In the genomic region with DNA sequence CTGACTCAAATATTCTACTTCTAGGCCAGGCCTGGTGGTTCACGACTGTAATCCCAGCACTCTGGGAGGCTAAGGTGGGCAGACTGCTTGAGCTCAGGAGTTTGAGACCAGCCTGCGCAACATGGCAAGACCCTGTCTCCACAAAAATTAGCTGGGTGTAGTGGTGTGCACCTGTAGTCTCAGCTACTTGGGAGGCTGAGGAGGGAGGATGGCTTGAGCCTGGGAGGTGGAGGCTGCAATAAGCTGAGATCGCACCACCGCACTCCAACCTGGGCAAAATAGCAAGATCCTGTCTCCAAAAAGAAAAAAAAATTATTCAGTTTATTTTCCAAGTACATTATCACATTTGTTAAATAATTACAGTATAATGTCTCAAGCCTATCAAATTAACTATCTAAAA, we compare ENCODE assay signal across 31 cellular contexts.
"Had no signal": no experiment of that assay in that cellular context is flagged by ENCODE, and none has a peak within 500 bp of the region (broad histone marks: within the 10 kb centered on the region; RNA-seq: fewer than 3 reads in every experiment).

No MANE protein-coding gene starts in this region.

- DNase-seq: colonic mucosa; effector CD8-positive, alpha-beta T cell; endodermal cell; foreskin fibroblast; gastrocnemius medialis; head of caudate nucleus; left ventricle myocardium superior; mesenchymal stem cell; mucosa of descending colon; naive B cell; pancreas; sigmoid colon; stimulated activated CD4-positive, alpha-beta T cell treated with anti-CD3 and anti-CD28 coated beads, Interleukin-2, amount 100 ng/mL, for 24 hours; stimulated activated CD4-positive, alpha-beta T cell treated with anti-CD3 and anti-CD28 coated beads, Interleukin-4, amount 100 ng/mL, for 24 hours; stimulated activated naive CD4-positive, alpha-beta T cell treated with Interleukin-2 at 50 U/mL for 16 hours; stomach; substantia nigra; testis; tibial artery; upper lobe of left lung; uterus had no signal

- H3K4me3 Mint-ChIP-seq: dendritic cell treated with granulocyte-macrophage colony-stimulating factor and Interleukin-4, amounts not matched to agents 40 ng/mL and 50 ng/mL, for 4 days; endodermal cell; mesothelial cell of epicardium; naive B cell; natural killer cell treated with Interleukin-12 subunit alpha and Interleukin-12 subunit beta and Interleukin-15 and Interleukin-18, amount 100 ng/mL, for 72 hours; neural crest cell; stimulated activated effector memory CD8-positive, alpha-beta T cell treated with anti-CD3 and anti-CD28 coated beads, Interleukin-12 subunit alpha, Interleukin-12 subunit beta, amount 100 ng/mL, for 72 hours had no signal

- ATAC-seq: esophagus mucosa; gastrocnemius medialis; left ventricle myocardium superior; mucosa of descending colon; natural killer cell treated with Interleukin-12 subunit alpha and Interleukin-12 subunit beta and Interleukin-15 and Interleukin-18, amount 100 ng/mL, for 72 hours; pancreas; stimulated activated effector memory CD8-positive, alpha-beta T cell treated with anti-CD3 and anti-CD28 coated beads, Interleukin-12 subunit alpha, Interleukin-12 subunit beta, amount 100 ng/mL, for 72 hours had no signal

- H3K27ac ChIP-seq: colonic mucosa, epithelial cell of prostate, gastrocnemius medialis, neutrophil, pancreas, testis, tibial artery, upper lobe of left lung, uterus had no signal

- H3K27me3 ChIP-seq: colonic mucosa, gastrocnemius medialis, neutrophil, pancreas, sigmoid colon, stomach, testis, tibial artery, upper lobe of left lung, uterus had no signal

- H3K4me3 ChIP-seq: colonic mucosa, gastrocnemius medialis, lung, mucosa of descending colon, pancreas, sigmoid colon, stomach, testis, tibial artery, upper lobe of left lung, uterus had no signal

- FAIRE-seq: keratinocyte, pancreas had no signal

- H3K36me3 ChIP-seq: colonic mucosa, gastrocnemius medialis, pancreas, sigmoid colon, stomach, tibial artery, uterus had no signal

- H3K9me3 Mint-ChIP-seq: dendritic cell treated with granulocyte-macrophage colony-stimulating factor and Interleukin-4, amounts not matched to agents 40 ng/mL and 50 ng/mL, for 4 days; endodermal cell; mesothelial cell of epicardium; naive B cell; natural killer cell treated with Interleukin-12 subunit alpha and Interleukin-12 subunit beta and Interleukin-15 and Interleukin-18, amount 100 ng/mL, for 72 hours; neural crest cell; stimulated activated effector memory CD8-positive, alpha-beta T cell treated with anti-CD3 and anti-CD28 coated beads, Interleukin-12 subunit alpha, Interleukin-12 subunit beta, amount 100 ng/mL, for 72 hours had no signal

- H3K27ac Mint-ChIP-seq: dendritic cell treated with granulocyte-macrophage colony-stimulating factor and Interleukin-4, amounts not matched to agents 40 ng/mL and 50 ng/mL, for 4 days; endodermal cell; mesothelial cell of epicardium; naive B cell; natural killer cell treated with Interleukin-12 subunit alpha and Interleukin-12 subunit beta and Interleukin-15 and Interleukin-18, amount 100 ng/mL, for 72 hours; stimulated activated effector memory CD8-positive, alpha-beta T cell treated with anti-CD3 and anti-CD28 coated beads, Interleukin-12 subunit alpha, Interleukin-12 subunit beta, amount 100 ng/mL, for 72 hours had no signal

- H3K9me3 ChIP-seq: colonic mucosa, gastrocnemius medialis, mucosa of descending colon, neutrophil, pancreas, sigmoid colon, stomach, testis, tibial artery, upper lobe of left lung, uterus had no signal

- H3K27me3 Mint-ChIP-seq: dendritic cell treated with granulocyte-macrophage colony-stimulating factor and Interleukin-4, amounts not matched to agents 40 ng/mL and 50 ng/mL, for 4 days; naive B cell; natural killer cell treated with Interleukin-12 subunit alpha and Interleukin-12 subunit beta and Interleukin-15 and Interleukin-18, amount 100 ng/mL, for 72 hours had no signal
